In the genomic region with DNA sequence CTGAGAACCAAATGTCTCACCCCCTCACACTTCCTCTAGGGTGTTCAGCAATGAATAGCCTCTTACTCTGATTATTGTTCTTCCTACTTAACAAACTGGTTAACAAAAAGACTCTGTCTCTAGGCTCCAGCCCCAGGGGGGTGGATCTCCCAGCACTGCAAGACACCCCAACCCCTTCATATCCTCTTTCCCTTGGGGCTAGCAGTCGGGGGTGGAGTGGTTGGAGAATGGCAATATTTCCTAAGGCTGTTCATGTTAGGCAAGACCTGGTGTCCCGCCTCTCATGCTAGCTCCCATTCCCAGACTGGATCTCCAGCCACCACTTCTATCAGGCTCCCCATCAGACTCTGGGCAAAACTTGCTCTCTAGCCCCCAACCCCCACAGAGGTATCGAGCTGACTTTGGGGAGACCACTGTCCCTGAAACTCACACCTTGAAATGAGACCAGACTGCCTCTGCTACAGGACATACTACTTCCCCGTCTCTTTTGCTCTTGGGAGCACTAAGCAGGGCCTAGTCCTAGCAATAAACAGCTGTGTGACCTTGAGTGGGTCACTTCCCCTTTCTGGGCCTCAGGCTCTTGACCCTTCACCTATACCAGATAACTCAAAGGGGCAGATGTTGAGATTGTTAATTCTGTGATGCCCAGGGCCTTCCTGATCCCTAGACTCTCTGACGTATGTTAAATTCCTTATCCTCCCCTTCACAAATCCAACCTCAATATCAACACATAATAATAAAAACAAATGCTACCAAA, we compare ENCODE assay signal across 1 cellular context.
TF ChIP-seq lines count a peak whose summit lies in the region.

No MANE protein-coding gene starts in this region.

TF ChIP-seq in GM12878, 131 proteins besides CTCF, POLR2A, EP300 and RAD21:
- TF ChIP-seq ZBTB11 (CRISPR knock-in tag; IDR thresholded peaks at IDR 0.05) (no peak), SMAD5 (IDR thresholded peaks at IDR 0.05; ENCODE audit: low read depth) (no peak), MEF2B (IDR thresholded peaks at IDR 0.05; ENCODE audit: partially characterized antibody, poor library complexity, severe bottlenecking) (peak; percentile 15), FOS (IDR thresholded peaks at IDR 0.05; ENCODE audit: borderline replicate concordance, extremely low read depth, insufficient read length) (no peak), HSF1 (IDR thresholded peaks at IDR 0.05; ENCODE audit: low read depth, low read length) (no peak), ZNF622 (IDR thresholded peaks at IDR 0.05) (no peak), TCF3 (IDR thresholded peaks at IDR 0.05; ENCODE audit: borderline replicate concordance, insufficient read depth, low read depth, low read length) (no peak), RBBP5 (conservative IDR thresholded peaks at IDR 0.05) (no peak), TCF7 (IDR thresholded peaks at IDR 0.05; ENCODE audit: borderline replicate concordance) (no peak), ASH2L (IDR thresholded peaks at IDR 0.05; ENCODE audit: borderline replicate concordance, low read depth) (no peak), NR2C1 (IDR thresholded peaks at IDR 0.05) (peak; percentile 65), NR2F1 (conservative IDR thresholded peaks at IDR 0.05) (peak; percentile 90), SPI1 (IDR thresholded peaks at IDR 0.05; ENCODE audit: borderline replicate concordance, insufficient read depth, low read depth, low read length) (peak; percentile 82)
- TF ChIP-seq, protein P1, sequence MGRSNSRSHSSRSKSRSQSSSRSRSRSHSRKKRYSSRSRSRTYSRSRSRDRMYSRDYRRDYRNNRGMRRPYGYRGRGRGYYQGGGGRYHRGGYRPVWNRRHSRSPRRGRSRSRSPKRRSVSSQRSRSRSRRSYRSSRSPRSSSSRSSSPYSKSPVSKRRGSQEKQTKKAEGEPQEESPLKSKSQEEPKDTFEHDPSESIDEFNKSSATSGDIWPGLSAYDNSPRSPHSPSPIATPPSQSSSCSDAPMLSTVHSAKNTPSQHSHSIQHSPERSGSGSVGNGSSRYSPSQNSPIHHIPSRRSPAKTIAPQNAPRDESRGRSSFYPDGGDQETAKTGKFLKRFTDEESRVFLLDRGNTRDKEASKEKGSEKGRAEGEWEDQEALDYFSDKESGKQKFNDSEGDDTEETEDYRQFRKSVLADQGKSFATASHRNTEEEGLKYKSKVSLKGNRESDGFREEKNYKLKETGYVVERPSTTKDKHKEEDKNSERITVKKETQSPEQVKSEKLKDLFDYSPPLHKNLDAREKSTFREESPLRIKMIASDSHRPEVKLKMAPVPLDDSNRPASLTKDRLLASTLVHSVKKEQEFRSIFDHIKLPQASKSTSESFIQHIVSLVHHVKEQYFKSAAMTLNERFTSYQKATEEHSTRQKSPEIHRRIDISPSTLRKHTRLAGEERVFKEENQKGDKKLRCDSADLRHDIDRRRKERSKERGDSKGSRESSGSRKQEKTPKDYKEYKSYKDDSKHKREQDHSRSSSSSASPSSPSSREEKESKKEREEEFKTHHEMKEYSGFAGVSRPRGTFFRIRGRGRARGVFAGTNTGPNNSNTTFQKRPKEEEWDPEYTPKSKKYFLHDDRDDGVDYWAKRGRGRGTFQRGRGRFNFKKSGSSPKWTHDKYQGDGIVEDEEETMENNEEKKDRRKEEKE (IDR thresholded peaks at IDR 0.05), result no peak
- TF ChIP-seq, protein P2, sequence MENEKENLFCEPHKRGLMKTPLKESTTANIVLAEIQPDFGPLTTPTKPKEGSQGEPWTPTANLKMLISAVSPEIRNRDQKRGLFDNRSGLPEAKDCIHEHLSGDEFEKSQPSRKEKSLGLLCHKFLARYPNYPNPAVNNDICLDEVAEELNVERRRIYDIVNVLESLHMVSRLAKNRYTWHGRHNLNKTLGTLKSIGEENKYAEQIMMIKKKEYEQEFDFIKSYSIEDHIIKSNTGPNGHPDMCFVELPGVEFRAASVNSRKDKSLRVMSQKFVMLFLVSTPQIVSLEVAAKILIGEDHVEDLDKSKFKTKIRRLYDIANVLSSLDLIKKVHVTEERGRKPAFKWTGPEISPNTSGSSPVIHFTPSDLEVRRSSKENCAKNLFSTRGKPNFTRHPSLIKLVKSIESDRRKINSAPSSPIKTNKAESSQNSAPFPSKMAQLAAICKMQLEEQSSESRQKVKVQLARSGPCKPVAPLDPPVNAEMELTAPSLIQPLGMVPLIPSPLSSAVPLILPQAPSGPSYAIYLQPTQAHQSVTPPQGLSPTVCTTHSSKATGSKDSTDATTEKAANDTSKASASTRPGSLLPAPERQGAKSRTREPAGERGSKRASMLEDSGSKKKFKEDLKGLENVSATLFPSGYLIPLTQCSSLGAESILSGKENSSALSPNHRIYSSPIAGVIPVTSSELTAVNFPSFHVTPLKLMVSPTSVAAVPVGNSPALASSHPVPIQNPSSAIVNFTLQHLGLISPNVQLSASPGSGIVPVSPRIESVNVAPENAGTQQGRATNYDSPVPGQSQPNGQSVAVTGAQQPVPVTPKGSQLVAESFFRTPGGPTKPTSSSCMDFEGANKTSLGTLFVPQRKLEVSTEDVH (IDR thresholded peaks at IDR 0.05; ENCODE audit: low read depth, partially characterized antibody), result no peak
- TF ChIP-seq, protein P3, sequence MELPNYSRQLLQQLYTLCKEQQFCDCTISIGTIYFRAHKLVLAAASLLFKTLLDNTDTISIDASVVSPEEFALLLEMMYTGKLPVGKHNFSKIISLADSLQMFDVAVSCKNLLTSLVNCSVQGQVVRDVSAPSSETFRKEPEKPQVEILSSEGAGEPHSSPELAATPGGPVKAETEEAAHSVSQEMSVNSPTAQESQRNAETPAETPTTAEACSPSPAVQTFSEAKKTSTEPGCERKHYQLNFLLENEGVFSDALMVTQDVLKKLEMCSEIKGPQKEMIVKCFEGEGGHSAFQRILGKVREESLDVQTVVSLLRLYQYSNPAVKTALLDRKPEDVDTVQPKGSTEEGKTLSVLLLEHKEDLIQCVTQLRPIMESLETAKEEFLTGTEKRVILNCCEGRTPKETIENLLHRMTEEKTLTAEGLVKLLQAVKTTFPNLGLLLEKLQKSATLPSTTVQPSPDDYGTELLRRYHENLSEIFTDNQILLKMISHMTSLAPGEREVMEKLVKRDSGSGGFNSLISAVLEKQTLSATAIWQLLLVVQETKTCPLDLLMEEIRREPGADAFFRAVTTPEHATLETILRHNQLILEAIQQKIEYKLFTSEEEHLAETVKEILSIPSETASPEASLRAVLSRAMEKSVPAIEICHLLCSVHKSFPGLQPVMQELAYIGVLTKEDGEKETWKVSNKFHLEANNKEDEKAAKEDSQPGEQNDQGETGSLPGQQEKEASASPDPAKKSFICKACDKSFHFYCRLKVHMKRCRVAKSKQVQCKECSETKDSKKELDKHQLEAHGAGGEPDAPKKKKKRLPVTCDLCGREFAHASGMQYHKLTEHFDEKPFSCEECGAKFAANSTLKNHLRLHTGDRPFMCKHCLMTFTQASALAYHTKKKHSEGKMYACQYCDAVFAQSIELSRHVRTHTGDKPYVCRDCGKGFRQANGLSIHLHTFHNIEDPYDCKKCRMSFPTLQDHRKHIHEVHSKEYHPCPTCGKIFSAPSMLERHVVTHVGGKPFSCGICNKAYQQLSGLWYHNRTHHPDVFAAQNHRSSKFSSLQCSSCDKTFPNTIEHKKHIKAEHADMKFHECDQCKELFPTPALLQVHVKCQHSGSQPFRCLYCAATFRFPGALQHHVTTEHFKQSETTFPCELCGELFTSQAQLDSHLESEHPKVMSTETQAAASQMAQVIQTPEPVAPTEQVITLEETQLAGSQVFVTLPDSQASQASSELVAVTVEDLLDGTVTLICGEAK (IDR thresholded peaks at IDR 0.05; ENCODE audit: borderline replicate concordance), result no peak
